In the genomic region with DNA sequence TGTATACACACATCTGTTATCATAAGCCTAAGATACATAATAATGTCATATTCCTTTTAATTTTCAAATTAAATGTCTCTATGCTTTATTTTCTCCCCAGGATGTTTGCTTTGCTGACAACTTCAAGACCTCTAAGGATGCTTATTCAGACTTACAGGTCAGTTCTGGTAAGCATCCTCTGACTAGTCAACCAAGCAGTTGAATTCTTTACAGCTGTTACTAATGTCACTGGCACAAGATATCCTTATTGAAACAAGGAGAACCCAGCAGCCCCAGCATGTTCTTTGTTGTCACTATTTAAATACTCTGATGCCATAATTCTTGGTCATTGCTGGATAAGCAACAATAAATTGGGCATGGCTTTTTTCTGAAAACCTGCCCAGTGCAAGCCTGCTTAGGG, we compare ENCODE assay signal across 24 cellular contexts.
"Had no signal": no experiment of that assay in that cellular context is flagged by ENCODE, and none has a peak within 500 bp of the region (broad histone marks: within the 10 kb centered on the region; RNA-seq: fewer than 3 reads in every experiment).

No MANE protein-coding gene starts in this region.

- H3K9me3 ChIP-seq: body of pancreas, esophagus muscularis mucosa, ovary, prostate gland, right atrium auricular region, suprapubic skin, tibial nerve had no signal

- H3K4me1 ChIP-seq: body of pancreas, esophagus muscularis mucosa, left ventricle myocardium inferior, prostate gland, right atrium auricular region, suprapubic skin had no signal

- H3K4me3 ChIP-seq: body of pancreas, esophagus muscularis mucosa, left ventricle myocardium inferior, ovary, prostate gland, right atrium auricular region, suprapubic skin, tibial nerve had no signal

- ATAC-seq: body of pancreas; natural killer cell; stimulated activated effector memory CD8-positive, alpha-beta T cell treated with anti-CD3 and anti-CD28 coated beads, Interleukin-12 subunit alpha, Interleukin-12 subunit beta, amount 100 ng/mL, for 72 hours; stimulated activated naive CD8-positive, alpha-beta T cell treated with anti-CD3 and anti-CD28 coated beads, Interleukin-15, amount 100 ng/mL, for 72 hours; WTC11 had no signal

- H3K27me3 ChIP-seq: body of pancreas, esophagus muscularis mucosa, right atrium auricular region, suprapubic skin, tibial nerve had no signal

- H3K36me3 ChIP-seq: esophagus muscularis mucosa, left ventricle myocardium inferior, ovary, prostate gland, right atrium auricular region, suprapubic skin, tibial nerve had no signal

- DNase-seq: activated CD4-positive, alpha-beta T cell treated with anti-CD3 and anti-CD28 coated beads, Interleukin-2, amount 50 U/mL, for 4 hours; activated CD8-positive, alpha-beta memory T cell treated with anti-CD3 and anti-CD28 coated beads for 24 hours; activated CD8-positive, alpha-beta memory T cell treated with anti-CD3 and anti-CD28 coated beads, Interleukin-2, amount 50 U/mL, for 4 hours; activated naive CD4-positive, alpha-beta T cell; activated naive CD8-positive, alpha-beta T cell treated with anti-CD3 and anti-CD28 coated beads, Interleukin-2, amount 10 ng/mL, durations not matched to agents 7 days and 5 days; activated T-cell treated with anti-CD3 and anti-CD28 coated beads, Interleukin-2, amount 50 U/mL, for 24 hours; amygdala; body of pancreas; caudate nucleus; dermis blood vessel endothelial cell; effector memory CD4-positive, alpha-beta T cell; left ventricle myocardium inferior; natural killer cell; ovary; stimulated activated CD4-positive, alpha-beta T cell treated with anti-CD3 and anti-CD28 coated beads, Interleukin-1b, Interleukin-23, amount 100 ng/mL, for 48 hours; stimulated activated naive CD8-positive, alpha-beta T cell treated with anti-CD3 and anti-CD28 coated beads, Interleukin-15, amount 100 ng/mL, for 72 hours; T1000 had no signal

- H3K27ac ChIP-seq: body of pancreas, esophagus muscularis mucosa, left ventricle myocardium inferior, ovary, prostate gland, right atrium auricular region, suprapubic skin, tibial nerve had no signal
